Comparison of ENCODE assay signal across 20 cellular contexts in genomic region chr10:117253908-117254307, GRCh38. TPM values are rescaled to one million over a fixed set of nuclear protein-coding genes. Genes with fewer than 3 reads are reported as not detected.
DNase-seq lines count a peak whose midpoint lies in the region; ATAC-seq and TF ChIP-seq lines count a peak whose summit lies in the region.
"Had no signal": no experiment of that assay in that cellular context is flagged by ENCODE, and none has a peak within 500 bp of the region (broad histone marks: within the 10 kb centered on the region; RNA-seq: fewer than 3 reads in every experiment).

No MANE protein-coding gene starts in this region.

- intact Hi-C loops in thyroid gland (cut with DNase I): no loop called here

- H2BK12ac ChIP-seq in H9 (ENCODE audit: insufficient read length, low read depth, low read length): no peak overlapping the region

- no peak overlapping the region for H2BK15ac ChIP-seq in H9 (ENCODE audit: low read depth, low read length)

- H3K36me3 ChIP-seq in thyroid gland: no peaks in the 10 kb centered on the region
- H3K36me3 ChIP-seq: HAP-1 had no signal

- no peak overlapping the region for H3K23ac ChIP-seq in H9 (ENCODE audit: insufficient read length, low read depth, low read length)

- H3K14ac ChIP-seq in H9 (ENCODE audit: insufficient read depth, low read length): no peak overlapping the region

- H3K9me3 ChIP-seq in H9 (ENCODE audit: control insufficient read depth, low read depth, low read length): no peaks in the 10 kb centered on the region
- H3K9me3 ChIP-seq in thyroid gland: no peaks in the 10 kb centered on the region
- H3K9me3 ChIP-seq: HAP-1 had no signal

- H2AFZ ChIP-seq in H9 (ENCODE audit: low read length): no peak overlapping the region
- H2AFZ ChIP-seq: GM23338 had no signal

- no peak for TF ChIP-seq CTCF in H9 (conservative IDR thresholded peaks at IDR 0.05)
- no peak for TF ChIP-seq CTCF in thyroid gland (IDR thresholded peaks at IDR 0.05)

- no CpG with 5 or more reads among the region's 9 CpGs for WGBS in H9 (ENCODE audit: extremely low coverage, insufficient read length, low lambda C conversion rate)
- 28 to 47% methylated on average over 8 to 9 of the region's 9 CpGs for WGBS in thyroid gland, 2 donors

- no peak overlapping the region for H3K4ac ChIP-seq in H9 (ENCODE audit: low read depth, low read length)

- H3K27me3 ChIP-seq in H9 (ENCODE audit: insufficient read depth, low read length): no peaks in the 10 kb centered on the region
- no peaks in the 10 kb centered on the region for H3K27me3 ChIP-seq in thyroid gland

- H2BK120ac ChIP-seq in H9 (ENCODE audit: low read depth, low read length, poor library complexity, severe bottlenecking): no peak overlapping the region

- no peak overlapping the region for H3T11ph ChIP-seq in H9 (ENCODE audit: low read length)

- ATAC-seq in GM18498 (IDR thresholded peaks at IDR 0.05; ENCODE audit: unreplicated experiment): no peak
- no peak for ATAC-seq in GM19397 (IDR thresholded peaks at IDR 0.05; ENCODE audit: unreplicated experiment)
- ATAC-seq: GM12878, GM23338 had no signal

- no peaks in the 10 kb centered on the region for H3K79me1 ChIP-seq in H9 (ENCODE audit: insufficient read depth, low read depth, low read length, poor library complexity, severe bottlenecking)

- H3K4me3 ChIP-seq in thyroid gland (replicated peaks in 1 of 3): no peak overlapping the region
- H3K4me3 ChIP-seq: GM12878, GM23338, HAP-1 had no signal

- no peak overlapping the region for H4K5ac ChIP-seq in H9 (ENCODE audit: insufficient read length, low read depth, low read length)

- no peak overlapping the region for H2AK5ac ChIP-seq in H9 (ENCODE audit: insufficient read length, low read length)

- no peak overlapping the region for H3K27ac Mint-ChIP-seq in H9
- H3K27ac Mint-ChIP-seq: CD4-positive, alpha-beta memory T cell; GM23338; HFFc6 had no signal

- H3K9me3 Mint-ChIP-seq in H9: no peaks in the 10 kb centered on the region
- H3K9me3 Mint-ChIP-seq: CD4-positive, alpha-beta memory T cell; GM23338; HFFc6 had no signal

- H4K8ac ChIP-seq in H9 (replicated peaks; ENCODE audit: insufficient read length, low read depth, low read length): no peak overlapping the region

- in situ Hi-C loops in G401 (cut with HindIII; ENCODE audit: low sequenced_read_pairs): no loop called here

- H3K79me2 ChIP-seq in H9 (ENCODE audit: insufficient read depth, low read length): no peaks in the 10 kb centered on the region

- TF ChIP-seq POLR2A in thyroid gland (IDR thresholded peaks at IDR 0.05): no peak

- peaks cover 16 to 32% of the 10 kb centered on the region in 2 experiments for H3K4me1 Mint-ChIP-seq in H9
- H3K4me1 Mint-ChIP-seq: CD4-positive, alpha-beta memory T cell had no signal

- DNase-seq in H9 (peak; percentile 22), islet precursor cell (peak; percentile 50), thyroid gland (peak; percentile 25 to 47), G401 (ENCODE audit: low spot score) (no peak)
- DNase-seq: C1 segment of cervical spinal cord; Calu3; CD4-positive, alpha-beta memory T cell; COR-L47; DMS53; DMS79 treated with DMSO at 0.1 percent for 48 hours; GDM1; HFFc6 had no signal

- no peaks in the 10 kb centered on the region for H4K20me1 ChIP-seq in H9 (ENCODE audit: control insufficient read depth, insufficient read depth, insufficient read length)

- H3K27me3 Mint-ChIP-seq in H9 (ENCODE audit: low read depth): no peaks in the 10 kb centered on the region

- no peak overlapping the region for H3K4me3 Mint-ChIP-seq in H9
- H3K4me3 Mint-ChIP-seq: CD4-positive, alpha-beta memory T cell; GM23338; HFFc6 had no signal

- H3K9ac ChIP-seq in H9 (ENCODE audit: extremely low read depth, insufficient read length, low read length): no peak overlapping the region

- H3K18ac ChIP-seq in H9 (ENCODE audit: insufficient read length, low read depth, low read length): no peak overlapping the region

- H2BK5ac ChIP-seq in H9 (ENCODE audit: insufficient read length, low read length): no peak overlapping the region

- H4K91ac ChIP-seq in H9 (ENCODE audit: insufficient read length, low read depth, low read length): no peak overlapping the region

- H2BK20ac ChIP-seq in H9 (ENCODE audit: low read depth, low read length, poor library complexity, severe bottlenecking): no peak overlapping the region

- H3K4me2 ChIP-seq in H9 (ENCODE audit: insufficient read depth, insufficient read length, low read length): no peak overlapping the region
- H3K4me2 ChIP-seq: GM23338 had no signal

- no peaks in the 10 kb centered on the region for H3K4me1 ChIP-seq in H9 (ENCODE audit: insufficient read depth, low read length)
- H3K4me1 ChIP-seq in thyroid gland: peaks cover 0 to 5% of the 10 kb centered on the region in 2 donors
- H3K4me1 ChIP-seq: HAP-1 had no signal

- H3K36me3 Mint-ChIP-seq in H9 (ENCODE audit: insufficient read depth in 1 of 3, low read depth in 3 of 3): no peaks in the 10 kb centered on the region
- H3K36me3 Mint-ChIP-seq: CD4-positive, alpha-beta memory T cell had no signal

- no peaks in the 10 kb centered on the region for H3K23me2 ChIP-seq in H9 (ENCODE audit: insufficient read length, low read depth, low read length, poor library complexity, severe bottlenecking)

- no peak overlapping the region for H3K56ac ChIP-seq in H9 (ENCODE audit: insufficient read length, low read depth, low read length)

- H3K27ac ChIP-seq in H9 (ENCODE audit: insufficient read length, low read depth, low read length) (no peak overlapping the region), thyroid gland (no peak overlapping the region)

RNA-seq across cellular contexts. Expression of gene SLC18A2, which starts 13.0 kb away (rescaled TPM):
- total RNA-seq in H9 (2021) (3.0 and 4.0 TPM in 2 replicates), thyroid gland (under 1 TPM in 1 of 4 donors, not detected in 3; 0.13 TPM)
- total RNA-seq in G401 (2014; rRNA removed; shearing (Covaris generic)): not detected in 2 replicates
- total RNA-seq: A172, Calu3, Daoy, HFFc6 had no signal

RNA-seq across cellular contexts. Expression of gene KCNK18, which starts 56.6 kb away (rescaled TPM):
- total RNA-seq in H9 (2021) (not detected in 2 replicates), thyroid gland (not detected)
- not detected in 2 replicates for total RNA-seq in G401 (2014; rRNA removed; shearing (Covaris generic))
- total RNA-seq: A172; Calu3; CD4-positive, alpha-beta memory T cell; Daoy; GM12878; GM23338; H4; HFFc6 had no signal
